8 cellular contexts compared by ENCODE assay signal in the genomic region with DNA sequence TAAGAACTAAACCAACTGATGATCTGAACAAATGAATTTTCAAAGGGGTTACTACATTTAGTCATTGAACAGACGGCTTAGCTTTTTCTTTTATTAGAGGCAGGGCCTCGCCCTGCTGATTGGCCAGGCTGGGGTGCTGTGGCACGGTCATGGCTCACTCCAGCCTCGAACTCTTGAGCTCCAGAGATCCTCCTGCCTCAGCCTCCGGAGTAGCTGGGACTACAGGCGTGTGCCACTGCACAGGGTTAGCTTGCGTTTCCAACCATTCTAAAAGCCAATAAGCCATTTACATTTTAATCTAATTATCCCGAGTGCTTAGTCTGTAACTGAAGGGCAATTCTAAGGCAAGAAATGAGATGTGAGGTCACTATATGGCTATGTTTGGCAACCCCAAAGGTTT. TPM values are rescaled to one million over a fixed set of nuclear protein-coding genes. Genes with fewer than 3 reads are reported as not detected.
DNase-seq lines count a peak whose midpoint lies in the region; ATAC-seq and TF ChIP-seq lines count a peak whose summit lies in the region.

No MANE protein-coding gene starts in this region.

- peaks cover 21% of the 10 kb centered on the region for H3K4me1 Mint-ChIP-seq in activated T-cell treated with anti-CD3 and anti-CD28 coated beads, Interleukin-2, amount 50 U/mL, for 4 hours (ENCODE audit: low read depth)
- peaks cover 32% of the 10 kb centered on the region for H3K4me1 Mint-ChIP-seq in activated CD8-positive, alpha-beta T cell treated with anti-CD3 and anti-CD28 coated beads, Interleukin-2, amount 10 ng/mL, durations not matched to agents 7 days and 5 days (ENCODE audit: low read depth)
- H3K4me1 Mint-ChIP-seq in glutamatergic neuron (ENCODE audit: low read depth, unreplicated experiment): peaks cover 8% of the 10 kb centered on the region

- H3K36me3 Mint-ChIP-seq in activated T-cell treated with anti-CD3 and anti-CD28 coated beads, Interleukin-2, amount 50 U/mL, for 4 hours (ENCODE audit: insufficient read depth): peaks cover 3% of the 10 kb centered on the region
- peaks cover 17% of the 10 kb centered on the region for H3K36me3 Mint-ChIP-seq in activated CD8-positive, alpha-beta T cell treated with anti-CD3 and anti-CD28 coated beads, Interleukin-2, amount 10 ng/mL, durations not matched to agents 7 days and 5 days (ENCODE audit: low read depth)
- H3K36me3 Mint-ChIP-seq in glutamatergic neuron (ENCODE audit: unreplicated experiment): no peaks in the 10 kb centered on the region

- H3K4me3 Mint-ChIP-seq in activated T-cell treated with anti-CD3 and anti-CD28 coated beads, Interleukin-2, amount 50 U/mL, for 4 hours: peak overlapping the region; percentile 89
- H3K4me3 Mint-ChIP-seq in activated CD8-positive, alpha-beta T cell treated with anti-CD3 and anti-CD28 coated beads, Interleukin-2, amount 10 ng/mL, durations not matched to agents 7 days and 5 days: peak overlapping the region; percentile 95
- peak overlapping the region; percentile 99 for H3K4me3 Mint-ChIP-seq in glutamatergic neuron (ENCODE audit: unreplicated experiment)

- 52 to 61% (median 55%) methylated on average over 8 of the region's 8 CpGs for WGBS in spleen, 5 donors

- peak overlapping the region; percentile 94 to 100 (median 100) for H3K27ac ChIP-seq in spleen

- no peak for ATAC-seq in activated T-cell treated with anti-CD3 and anti-CD28 coated beads, Interleukin-2, amount 50 U/mL, for 4 hours
- no peak for ATAC-seq in activated CD8-positive, alpha-beta T cell treated with anti-CD3 and anti-CD28 coated beads, Interleukin-2, amount 10 ng/mL, durations not matched to agents 7 days and 5 days
- ATAC-seq in HG02852 (IDR thresholded peaks at IDR 0.05; ENCODE audit: unreplicated experiment) (no peak), left lobe of liver (no peak), HG02623 (IDR thresholded peaks at IDR 0.05; ENCODE audit: unreplicated experiment) (no peak)

- TF ChIP-seq POLR2A in spleen (IDR thresholded peaks at IDR 0.05): no peak

- POLR2A ChIA-PET in activated CD8-positive, alpha-beta T cell treated with anti-CD3 and anti-CD28 coated beads, Interleukin-2, amount 10 ng/mL, durations not matched to agents 7 days and 5 days (lab: Charles Lee): interaction anchor here (0.6 to 1.6 kb wide), 7 partner anchors 8 to 286 kb away, joined by 3 to 7 read pairs (median 4); a partner anchor contains a TSS

- H3K27me3 ChIP-seq in spleen (replicated peaks in 1 of 7): no peaks in the 10 kb centered on the region

- no peak for DNase-seq in activated T-cell treated with anti-CD3 and anti-CD28 coated beads, Interleukin-2, amount 50 U/mL, for 4 hours
- no peak for DNase-seq in activated T-cell treated with anti-CD3 and anti-CD28 coated beads, Interleukin-2, amount 50 U/mL, for 1 hour
- no peak for DNase-seq in activated CD8-positive, alpha-beta T cell treated with anti-CD3 and anti-CD28 coated beads, Interleukin-2, amount 10 ng/mL, durations not matched to agents 7 days and 5 days
- no peak for DNase-seq in glutamatergic neuron
- DNase-seq in spleen: peak; percentile 77
- DNase-seq in left lobe of liver (ENCODE audit: low spot score): no peak

- no peaks in the 10 kb centered on the region for H3K9me3 Mint-ChIP-seq in activated T-cell treated with anti-CD3 and anti-CD28 coated beads, Interleukin-2, amount 50 U/mL, for 4 hours
- H3K9me3 Mint-ChIP-seq in activated CD8-positive, alpha-beta T cell treated with anti-CD3 and anti-CD28 coated beads, Interleukin-2, amount 10 ng/mL, durations not matched to agents 7 days and 5 days (ENCODE audit: insufficient read depth): no peaks in the 10 kb centered on the region
- peaks cover 15% of the 10 kb centered on the region for H3K9me3 Mint-ChIP-seq in glutamatergic neuron (ENCODE audit: unreplicated experiment)

- peak overlapping the region; percentile 100 for H3K27ac Mint-ChIP-seq in activated CD8-positive, alpha-beta T cell treated with anti-CD3 and anti-CD28 coated beads, Interleukin-2, amount 10 ng/mL, durations not matched to agents 7 days and 5 days
- H3K27ac Mint-ChIP-seq in glutamatergic neuron (ENCODE audit: unreplicated experiment): peak overlapping the region; percentile 99

- peak overlapping the region; percentile 42 to 97 (median 92) for H3K4me3 ChIP-seq in spleen

- H3K9me3 ChIP-seq in spleen: no peaks in the 10 kb centered on the region

- no peaks in the 10 kb centered on the region for H3K27me3 Mint-ChIP-seq in activated T-cell treated with anti-CD3 and anti-CD28 coated beads, Interleukin-2, amount 50 U/mL, for 4 hours (ENCODE audit: low read depth)
- no peaks in the 10 kb centered on the region for H3K27me3 Mint-ChIP-seq in activated CD8-positive, alpha-beta T cell treated with anti-CD3 and anti-CD28 coated beads, Interleukin-2, amount 10 ng/mL, durations not matched to agents 7 days and 5 days (ENCODE audit: low read depth)
- H3K27me3 Mint-ChIP-seq in glutamatergic neuron (ENCODE audit: unreplicated experiment): peaks cover 12% of the 10 kb centered on the region

- H3K36me3 ChIP-seq in spleen: no peaks in the 10 kb centered on the region

- CTCF ChIA-PET in activated CD8-positive, alpha-beta T cell treated with anti-CD3 and anti-CD28 coated beads, Interleukin-2, amount 10 ng/mL, durations not matched to agents 7 days and 5 days (lab: Charles Lee): interaction anchor here (1.0 to 3.6 kb wide), 6 partner anchors 17 to 368 kb away, joined by 3 to 20 read pairs (median 4); no protein-coding TSS in a partner anchor

- TF ChIP-seq CTCF in glutamatergic neuron (IDR thresholded peaks at IDR 0.05; ENCODE audit: partially characterized antibody, unreplicated experiment): no peak
- no peak for TF ChIP-seq CTCF in spleen (IDR thresholded peaks at IDR 0.05 in 8 of 11, conservative IDR thresholded peaks at IDR 0.05 in 3 of 11)

- peaks cover 18 to 32% (median 27%) of the 10 kb centered on the region in 6 donors for H3K4me1 ChIP-seq in spleen

- intact Hi-C loops in spleen (cut with DNase I; ENCODE audit: low total_unique reads): no loop called here

RNA-seq across cellular contexts. Expression of a gene that starts 1.7 kb away (rescaled TPM):
- 10 to 100 TPM; 33.9 to 39.3 (median 35.9) TPM for total RNA-seq in activated T-cell treated with anti-CD3 and anti-CD28 coated beads, Interleukin-2, amount 50 U/mL, for 4 hours
- total RNA-seq in activated CD8-positive, alpha-beta T cell treated with anti-CD3 and anti-CD28 coated beads, Interleukin-2, amount 10 ng/mL, durations not matched to agents 7 days and 5 days: 10 to 100 TPM; 46.7 to 49.0 TPM
- 53.2 TPM for total RNA-seq in glutamatergic neuron (ENCODE audit: unreplicated experiment)
- 100 to 1,000 TPM in 2 of 7 donors, 10 to 100 TPM in 5; 61.2 to 125 (median 88.2) TPM for total RNA-seq in spleen
- polyA plus RNA-seq in spleen: 10 to 100 TPM; 18.0 to 25.1 (median 20.0) TPM
- total RNA-seq in left lobe of liver: 24.1 TPM
